11 cellular contexts compared by ENCODE assay signal in the genomic region with DNA sequence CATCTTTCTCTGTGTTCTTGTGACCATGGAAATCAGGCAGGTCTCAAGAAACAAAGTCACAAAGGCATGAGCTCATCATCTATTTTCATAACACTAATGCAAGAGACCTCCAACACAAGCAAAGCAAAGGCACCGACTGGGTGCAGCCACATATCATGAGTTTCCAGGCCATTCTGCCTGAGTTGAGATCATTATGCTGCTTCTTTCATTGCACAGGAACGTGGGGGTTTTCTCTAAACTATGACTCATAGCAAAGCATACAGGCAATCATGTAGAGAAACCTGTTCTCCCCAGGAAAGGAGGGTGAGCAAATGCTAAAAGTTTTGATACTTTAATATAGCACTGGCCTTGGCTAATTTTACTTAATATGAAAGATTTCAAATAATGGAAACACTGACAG.
DNase-seq lines count a peak whose midpoint lies in the region; ATAC-seq and TF ChIP-seq lines count a peak whose summit lies in the region.
"Had no signal": no experiment of that assay in that cellular context is flagged by ENCODE, and none has a peak within 500 bp of the region (broad histone marks: within the 10 kb centered on the region; RNA-seq: fewer than 3 reads in every experiment).

No MANE protein-coding gene starts in this region.

- no peak for ATAC-seq in HG03469 (IDR thresholded peaks at IDR 0.05; ENCODE audit: unreplicated experiment)
- ATAC-seq: stimulated activated naive CD8-positive, alpha-beta T cell treated with anti-CD3 and anti-CD28 coated beads, Interleukin-15, amount 100 ng/mL, for 72 hours had no signal

- no peak for TF ChIP-seq CTCF in retinal pigment epithelial cell (conservative IDR thresholded peaks at IDR 0.05; ENCODE audit: low read depth, low read length)

- DNase-seq in ELF-1 (ENCODE audit: low read depth, low spot score) (peak; percentile 2), SW480 (ENCODE audit: low spot score) (peak; percentile 12), fibroblast of peridontal ligament (ENCODE audit: extremely low read depth) (peak; percentile 71), retinal pigment epithelial cell (ENCODE audit: low read depth) (peak; percentile 32), NCI-H1417 (lab: John Stamatoyannopoulos, UW) (no peak), occipital lobe (lab: John Stamatoyannopoulos, UW) (no peak), NOMO-1 treated with DMSO at 0.1 percent for 48 hours (lab: John Stamatoyannopoulos, UW; ENCODE audit: unreplicated experiment) (no peak)
- DNase-seq: activated CD4-positive, alpha-beta T cell treated with anti-CD3 and anti-CD28 coated beads for 48 hours; NCI-H2081; stimulated activated naive CD8-positive, alpha-beta T cell treated with anti-CD3 and anti-CD28 coated beads, Interleukin-15, amount 100 ng/mL, for 72 hours had no signal

- H3K4me3 ChIP-seq in retinal pigment epithelial cell (ENCODE audit: low read length) = no peak overlapping the region

Comparison
In these comparisons a context has a peak if more than half of its experiments do, and no peak if none do; other contexts are left out.
1. DNase-seq: peak in ELF-1 (single experiment), SW480 (single experiment), fibroblast of peridontal ligament (single experiment) and retinal pigment epithelial cell (single experiment); none in NCI-H1417 (0 of 3), occipital lobe (single experiment) and NOMO-1 treated with DMSO at 0.1 percent for 48 hours (single experiment).